ENCODE assay signal across 8 cellular contexts in genomic region chr6:109793793-109794192, GRCh38.
DNase-seq lines count a peak whose midpoint lies in the region; ATAC-seq and TF ChIP-seq lines count a peak whose summit lies in the region.

No MANE protein-coding gene starts in this region.

- no peaks in the 10 kb centered on the region for H3K27me3 Mint-ChIP-seq in activated CD4-positive, alpha-beta memory T cell treated with anti-CD3 and anti-CD28 coated beads for 36 hours

- H3K4me3 ChIP-seq in BJ (ENCODE audit: low read depth, low read length), result no peak overlapping the region
- no peak overlapping the region for H3K4me3 ChIP-seq in heart right ventricle

- CTCF ChIA-PET in BJ (lab: Yijun Ruan, JAX), result interaction anchor here (0.8 kb wide), 1 partner anchor 11 kb away, joined by 4 read pairs; no protein-coding TSS in a partner anchor
- CTCF ChIA-PET in activated CD4-positive, alpha-beta memory T cell treated with anti-CD3 and anti-CD28 coated beads for 36 hours (lab: Charles Lee), result no interaction called here

- H3K36me3 ChIP-seq in BJ (ENCODE audit: control insufficient read depth, insufficient read depth, low read length) (no peaks in the 10 kb centered on the region), heart right ventricle (peaks cover 0 to 26% (median 9%) of the 10 kb centered on the region in 9 donors)

- intact Hi-C loops in activated CD4-positive, alpha-beta memory T cell treated with anti-CD3 and anti-CD28 coated beads for 36 hours (cut with micrococcal nuclease), result no loop called here
- intact Hi-C loops in heart right ventricle (cut with DNase I), result no loop called here

- TF ChIP-seq CTCF in BJ (IDR thresholded peaks at IDR 0.05; ENCODE audit: insufficient read depth, low read depth, low read length) (no peak), heart right ventricle (IDR thresholded peaks at IDR 0.05) (no peak)

- peaks cover 3% of the 10 kb centered on the region for H3K4me1 Mint-ChIP-seq in activated CD4-positive, alpha-beta memory T cell treated with anti-CD3 and anti-CD28 coated beads for 36 hours (ENCODE audit: low read depth)

- peaks cover 0 to 23% (median 15%) of the 10 kb centered on the region in 9 donors for H3K4me1 ChIP-seq in heart right ventricle

- no peak overlapping the region for H3K27ac Mint-ChIP-seq in activated CD4-positive, alpha-beta memory T cell treated with anti-CD3 and anti-CD28 coated beads for 36 hours

- peak overlapping the region in 9 of 10 donors; percentile 32 to 76 (median 67) for H3K27ac ChIP-seq in heart right ventricle

- H3K9me3 Mint-ChIP-seq in activated CD4-positive, alpha-beta memory T cell treated with anti-CD3 and anti-CD28 coated beads for 36 hours, result no peaks in the 10 kb centered on the region

- POLR2A ChIA-PET in BJ (lab: Charles Lee), result no interaction called here
- POLR2A ChIA-PET in activated CD4-positive, alpha-beta memory T cell treated with anti-CD3 and anti-CD28 coated beads for 36 hours (lab: Charles Lee), result no interaction called here

- ATAC-seq in heart right ventricle (peak; percentile 69 to 99 (median 94)), GM19467 (IDR thresholded peaks at IDR 0.05; ENCODE audit: unreplicated experiment) (no peak), GM19452 (IDR thresholded peaks at IDR 0.05; ENCODE audit: unreplicated experiment) (no peak)

- peaks cover 23% of the 10 kb centered on the region for H3K36me3 Mint-ChIP-seq in activated CD4-positive, alpha-beta memory T cell treated with anti-CD3 and anti-CD28 coated beads for 36 hours

- DNase-seq in BJ (ENCODE audit: low read depth) (peak; percentile 86), HUDEP-2 (lab: John Stamatoyannopoulos, UW; ENCODE audit: unreplicated experiment in 76 of 76) (peak in 55 of 76 experiments; percentile 8 to 84 (median 58)), heart right ventricle (peak in 1 of 2 donors; percentile 47), stromal cell of bone marrow (ENCODE audit: low read depth) (peak; percentile 95), activated gamma-delta T cell (lab: John Stamatoyannopoulos, UW) (no peak)
- DNase-seq in activated CD4-positive, alpha-beta memory T cell treated with anti-CD3 and anti-CD28 coated beads for 36 hours, result peak; percentile 37

- no peak overlapping the region for H3K4me3 Mint-ChIP-seq in activated CD4-positive, alpha-beta memory T cell treated with anti-CD3 and anti-CD28 coated beads for 36 hours

- 17 to 19% methylated on average over 1 of the region's 1 CpG for WGBS in heart right ventricle, 2 donors

- H3K27me3 ChIP-seq in BJ (ENCODE audit: control insufficient read depth, insufficient read depth, low read length), result no peaks in the 10 kb centered on the region
- no peaks in the 10 kb centered on the region for H3K27me3 ChIP-seq in heart right ventricle

- no peaks in the 10 kb centered on the region for H3K9me3 ChIP-seq in heart right ventricle

Comparison
In these comparisons a context has a peak if more than half of its experiments do, and no peak if none do; other contexts are left out.
1. ATAC-seq: peak in heart right ventricle (8 of 8); none in GM19467 (single experiment) and GM19452 (single experiment).